Comparison of ENCODE assay signal across 8 cellular contexts in the genomic region with DNA sequence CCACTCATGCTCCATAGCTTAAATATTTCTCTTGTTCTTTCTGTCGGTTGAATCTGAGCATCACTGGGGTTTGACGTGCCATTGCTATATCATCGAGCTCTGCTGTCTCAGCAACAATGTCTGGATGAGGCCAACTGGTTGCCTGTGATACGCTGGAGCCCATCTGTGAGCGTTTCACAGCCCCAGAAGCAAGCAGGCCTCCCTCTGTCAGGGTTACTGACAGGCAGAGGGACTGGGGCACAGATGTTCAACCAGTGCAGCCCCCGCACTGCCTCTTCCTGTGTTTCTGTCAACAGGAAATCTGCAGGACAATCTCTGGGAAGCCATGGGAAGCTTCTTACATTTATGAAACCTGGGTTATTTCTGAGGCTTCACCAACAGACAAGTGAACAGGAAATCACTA.
DNase-seq lines count a peak whose midpoint lies in the region; ATAC-seq lines count a peak whose summit lies in the region.

No MANE protein-coding gene starts in this region.

- H3K27ac ChIP-seq in duodenal mucosa (ENCODE audit: low read depth, low read length), result peak overlapping the region; percentile 72
- H3K27ac ChIP-seq in muscle layer of duodenum (ENCODE audit: low read length), result peak overlapping the region; percentile 71

- in situ Hi-C loops in ACHN (cut with HindIII; ENCODE audit: low pct_ligation_motif_present, low pct_unique_long_range_greater_than_20kb, low sequenced_read_pairs), result no loop called here

- H3K9me3 ChIP-seq in duodenal mucosa (ENCODE audit: control insufficient read depth in 1 of 2, low read length in 2 of 2), result no peaks in the 10 kb centered on the region
- no peaks in the 10 kb centered on the region for H3K9me3 ChIP-seq in muscle layer of duodenum (ENCODE audit: control insufficient read depth in 1 of 2, low read length in 2 of 2)

- ATAC-seq in GM18517 (IDR thresholded peaks at IDR 0.05; ENCODE audit: unreplicated experiment) (no peak), HG02763 (IDR thresholded peaks at IDR 0.05; ENCODE audit: unreplicated experiment) (no peak)

- H3K36me3 ChIP-seq in duodenal mucosa (ENCODE audit: control insufficient read depth in 1 of 2, insufficient read depth in 2 of 2, low read length in 2 of 2), result peaks cover 7 to 18% of the 10 kb centered on the region in 2 donors
- peaks cover 0 to 7% of the 10 kb centered on the region in 2 donors for H3K36me3 ChIP-seq in muscle layer of duodenum (ENCODE audit: control insufficient read depth in 1 of 2, insufficient read depth in 2 of 2, low read length in 2 of 2)

- H3K4me3 ChIP-seq in duodenal mucosa (ENCODE audit: low read depth in 1 of 2, low read length in 2 of 2) (no peak overlapping the region), muscle layer of duodenum (ENCODE audit: low read depth in 1 of 2, low read length in 2 of 2) (peak overlapping the region in 1 of 2 donors; percentile 19)

- no peaks in the 10 kb centered on the region for H3K27me3 ChIP-seq in duodenal mucosa (ENCODE audit: control insufficient read depth in 1 of 2, insufficient read depth in 2 of 2, low read length in 2 of 2)
- no peaks in the 10 kb centered on the region for H3K27me3 ChIP-seq in muscle layer of duodenum (ENCODE audit: low read depth, low read length)

- H3K4me1 ChIP-seq in duodenal mucosa (ENCODE audit: control insufficient read depth in 1 of 2, insufficient read depth in 2 of 2, low read length in 2 of 2), result peaks cover 22 to 38% of the 10 kb centered on the region in 2 donors
- H3K4me1 ChIP-seq in muscle layer of duodenum (ENCODE audit: control insufficient read depth in 1 of 2, insufficient read depth in 2 of 2, low read length in 2 of 2), result peaks cover 13 to 15% of the 10 kb centered on the region in 2 donors

- H3K9ac ChIP-seq in duodenal mucosa (ENCODE audit: low read depth in 1 of 2, low read length in 2 of 2), result peak overlapping the region in 1 of 2 donors; percentile 21

- DNase-seq in GDM1 (lab: John Stamatoyannopoulos, UW), result peak; percentile 41
- peak; percentile 90 for DNase-seq in NCI-H2171 (lab: John Stamatoyannopoulos, UW)
- DNase-seq in DMS114 treated with DMSO at 0.1 percent for 48 hours (lab: John Stamatoyannopoulos, UW; ENCODE audit: unreplicated experiment), result no peak
- DNase-seq in ACHN, result no peak

Comparison
In these comparisons a context has a peak if more than half of its experiments do, and no peak if none do; other contexts are left out.
1. DNase-seq: peak in GDM1 (single experiment) and NCI-H2171 (single experiment); none in DMS114 treated with DMSO at 0.1 percent for 48 hours (single experiment) and ACHN (single experiment).